8 cellular contexts compared by ENCODE assay signal in the genomic region with DNA sequence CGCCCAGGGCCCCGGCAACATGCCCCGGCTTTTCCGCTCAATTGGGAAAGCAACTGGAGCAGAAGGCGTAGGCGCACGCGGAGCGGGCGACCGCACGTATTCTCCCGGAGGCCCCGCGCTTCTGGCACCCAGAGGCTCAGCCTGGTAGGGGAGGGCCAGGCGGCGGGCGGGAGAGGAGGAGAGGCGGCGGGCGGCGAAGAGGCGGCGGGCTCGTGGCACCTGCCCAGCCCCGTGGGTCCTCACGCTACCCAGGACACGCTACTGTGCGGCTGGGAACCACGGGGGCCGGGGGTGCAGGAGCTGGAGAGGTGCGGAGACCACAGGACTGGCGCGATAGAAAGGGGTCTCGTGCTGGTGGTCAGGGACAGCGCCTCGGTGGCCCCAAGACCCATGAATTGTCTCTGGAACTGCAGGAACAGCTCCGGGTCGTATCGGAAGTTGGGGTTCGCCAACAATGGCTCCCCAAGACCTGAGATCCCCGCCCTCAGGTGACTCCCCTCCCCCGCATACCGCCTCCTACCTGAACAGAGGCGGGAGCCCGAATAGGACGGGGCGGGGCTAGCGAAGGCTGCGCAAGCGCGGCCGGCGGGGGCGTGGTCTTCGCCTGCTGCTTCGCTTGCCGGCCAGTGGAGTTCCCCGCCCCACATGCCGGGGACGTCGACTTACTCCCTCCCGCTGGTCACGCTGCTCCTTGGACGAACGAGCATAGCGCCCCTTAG. TPM values are rescaled to one million over a fixed set of nuclear protein-coding genes. Genes with fewer than 3 reads are reported as not detected.
A peak's percentile ranks its signal among the peaks of the same experiment; 100 is the strongest.
DNase-seq lines count a peak whose midpoint lies in the region; ATAC-seq and TF ChIP-seq lines count a peak whose summit lies in the region.

A gene (minus strand): TSS at position 549 of the 719 bp plus-strand sequence.

- H3K36me3 ChIP-seq in SK-N-MC (ENCODE audit: insufficient read depth, low read length) = peaks cover 7% of the 10 kb centered on the region; the same call in 1 of the 2 replicates
- peaks cover 0 to 28% of the 10 kb centered on the region in 2 donors for H3K36me3 ChIP-seq in gastroesophageal sphincter
- peaks cover 10% of the 10 kb centered on the region for H3K36me3 ChIP-seq in neutrophil

- no peaks in the 10 kb centered on the region for H3K9me3 Mint-ChIP-seq in HFFc6
- no peaks in the 10 kb centered on the region for H3K9me3 Mint-ChIP-seq in activated naive CD4-positive, alpha-beta T cell treated with anti-CD3 and anti-CD28 coated beads, Interleukin-2, amount 10 ng/mL, durations not matched to agents 7 days and 5 days

- H3K36me3 Mint-ChIP-seq in HFFc6 (ENCODE audit: low read depth) = no peaks in the 10 kb centered on the region
- peaks cover 6% of the 10 kb centered on the region for H3K36me3 Mint-ChIP-seq in activated naive CD4-positive, alpha-beta T cell treated with anti-CD3 and anti-CD28 coated beads, Interleukin-2, amount 10 ng/mL, durations not matched to agents 7 days and 5 days

- peak within 1 kb of the TSS; percentile 74 for H3K9ac ChIP-seq in SK-N-MC (ENCODE audit: insufficient read length)

- no peaks in the 10 kb centered on the region for H3K27me3 Mint-ChIP-seq in HFFc6 (ENCODE audit: insufficient read depth)
- no peaks in the 10 kb centered on the region for H3K27me3 Mint-ChIP-seq in activated naive CD4-positive, alpha-beta T cell treated with anti-CD3 and anti-CD28 coated beads, Interleukin-2, amount 10 ng/mL, durations not matched to agents 7 days and 5 days

- H3K4me1 ChIP-seq in gastroesophageal sphincter = peaks cover 0 to 19% (median 9%) of the 10 kb centered on the region in 3 donors
- peaks cover 18 to 20% of the 10 kb centered on the region in 2 experiments for H3K4me1 ChIP-seq in neutrophil (ENCODE audit: control insufficient read depth in 1 of 2, insufficient read depth in 1 of 2, low read depth in 1 of 2, low read length in 1 of 2)

- H3K27ac ChIP-seq in SK-N-MC (peak within 1 kb of the TSS; percentile 31; the same call in 1 of the 2 replicates), gastroesophageal sphincter (peak within 1 kb of the TSS; percentile 19 to 87 (median 84)), neutrophil (peak within 1 kb of the TSS; percentile 64), substantia nigra (ENCODE audit: low read depth, low read length, poor library complexity, severe bottlenecking) (peak within 1 kb of the TSS; percentile 83)

- DNase-seq in GM04503 (ENCODE audit: low read depth) (peak; percentile 71), HFFc6 (peak; percentile 95), NB4 (ENCODE audit: low read depth) (peak; percentile 99), SK-N-MC (ENCODE audit: low read depth, low spot score) (peak; percentile 48), substantia nigra (lab: John Stamatoyannopoulos, UW) (peak; percentile 63 to 98 (median 95))
- peak; percentile 99 for DNase-seq in activated naive CD4-positive, alpha-beta T cell treated with anti-CD3 and anti-CD28 coated beads, Interleukin-2, amount 10 ng/mL, durations not matched to agents 7 days and 5 days

- H3K4me3 Mint-ChIP-seq in HFFc6 = peak within 1 kb of the TSS; percentile 77
- peak within 1 kb of the TSS; percentile 63 for H3K4me3 Mint-ChIP-seq in activated naive CD4-positive, alpha-beta T cell treated with anti-CD3 and anti-CD28 coated beads, Interleukin-2, amount 10 ng/mL, durations not matched to agents 7 days and 5 days

- TF ChIP-seq EP300 in gastroesophageal sphincter (IDR thresholded peaks at IDR 0.05) = no peak

- peak; percentile 75 for TF ChIP-seq POLR2A in NB4 (IDR thresholded peaks at IDR 0.05; ENCODE audit: extremely low read depth, insufficient read length)
- no peak for TF ChIP-seq POLR2A in gastroesophageal sphincter (IDR thresholded peaks at IDR 0.05)

- H3K27me3 ChIP-seq in gastroesophageal sphincter (no peaks in the 10 kb centered on the region), neutrophil (no peaks in the 10 kb centered on the region)

- H3K4me3 ChIP-seq in NB4 (ENCODE audit: low read depth, low read length) (peak within 1 kb of the TSS; percentile 86), SK-N-MC (peak within 1 kb of the TSS; percentile 77), gastroesophageal sphincter (peak within 1 kb of the TSS; percentile 74 to 90), neutrophil (ENCODE audit: low read depth in 1 of 2, low read length in 1 of 2) (peak within 1 kb of the TSS; percentile 90 to 95)

- peak within 1 kb of the TSS; percentile 52; the same call in 1 of the 2 replicates for H3K27ac Mint-ChIP-seq in HFFc6
- peak within 1 kb of the TSS; percentile 89 for H3K27ac Mint-ChIP-seq in activated naive CD4-positive, alpha-beta T cell treated with anti-CD3 and anti-CD28 coated beads, Interleukin-2, amount 10 ng/mL, durations not matched to agents 7 days and 5 days

- WGBS in gastroesophageal sphincter (ENCODE audit: low coverage in 1 of 2), 2 donors = 0% methylated on average over 2 to 4 of the region's 67 CpGs

- TF ChIP-seq CTCF in HFFc6 (IDR thresholded peaks at IDR 0.05) (peak; percentile 90), NB4 (IDR thresholded peaks at IDR 0.05; ENCODE audit: low read depth, low read length) (peak; percentile 93), gastroesophageal sphincter (IDR thresholded peaks at IDR 0.05) (peak in 2 of 4 experiments; percentile 90 to 92), neutrophil (IDR thresholded peaks at IDR 0.05) (peak; percentile 96)

- peaks cover 10% of the 10 kb centered on the region for H3K4me1 Mint-ChIP-seq in HFFc6 (ENCODE audit: low read depth)
- peaks cover 25% of the 10 kb centered on the region for H3K4me1 Mint-ChIP-seq in activated naive CD4-positive, alpha-beta T cell treated with anti-CD3 and anti-CD28 coated beads, Interleukin-2, amount 10 ng/mL, durations not matched to agents 7 days and 5 days

- CTCF ChIA-PET in activated naive CD4-positive, alpha-beta T cell treated with anti-CD3 and anti-CD28 coated beads, Interleukin-2, amount 10 ng/mL, durations not matched to agents 7 days and 5 days (lab: Charles Lee) = interaction anchor here (1.0 to 1.9 kb wide), 7 partner anchors 15 to 136 kb away, joined by 3 to 6 read pairs (median 4); a partner anchor contains a TSS

- ATAC-seq in gastroesophageal sphincter = peak; percentile 96

- H3K9me3 ChIP-seq in SK-N-MC (ENCODE audit: low read depth, low read length) (no peaks in the 10 kb centered on the region), gastroesophageal sphincter (no peaks in the 10 kb centered on the region), neutrophil (no peaks in the 10 kb centered on the region)

RNA-seq across cellular contexts. Expression of the gene that starts here (rescaled TPM):
- 10 to 100 TPM in 3 of 6 experiments, 1 to 10 TPM in 3; 7.1 to 12.0 (median 10.3) TPM for total RNA-seq in HFFc6 (2021; fragmentation: NEBNext Ultra II Directional; extraction: Animal tissue kit (Norgen Biotek cat#: 25700))
- 10 to 100 TPM; 10.1 to 11.6 (median 11.1) TPM for total RNA-seq in gastroesophageal sphincter

Comparison
In these comparisons a context has a peak if more than half of its experiments do, and no peak if none do; other contexts are left out.
1. Peak in every context shown above with its lines: DNase-seq, ATAC-seq, H3K4me3 ChIP-seq and H3K27ac ChIP-seq.
2. DNase-seq: peak in every context shown above with its lines; median percentile 99 in NB4; 99 in activated naive CD4-positive, alpha-beta T cell treated with anti-CD3 and anti-CD28 coated beads, Interleukin-2, amount 10 ng/mL, durations not matched to agents 7 days and 5 days; 95 in HFFc6; 95 in substantia nigra; 71 in GM04503; 48 in SK-N-MC.
3. H3K27ac ChIP-seq: peak in every context shown above with its lines; median percentile 84 in gastroesophageal sphincter; 83 in substantia nigra; 64 in neutrophil; 31 in SK-N-MC.